20 cellular contexts compared by ENCODE assay signal in the genomic region with DNA sequence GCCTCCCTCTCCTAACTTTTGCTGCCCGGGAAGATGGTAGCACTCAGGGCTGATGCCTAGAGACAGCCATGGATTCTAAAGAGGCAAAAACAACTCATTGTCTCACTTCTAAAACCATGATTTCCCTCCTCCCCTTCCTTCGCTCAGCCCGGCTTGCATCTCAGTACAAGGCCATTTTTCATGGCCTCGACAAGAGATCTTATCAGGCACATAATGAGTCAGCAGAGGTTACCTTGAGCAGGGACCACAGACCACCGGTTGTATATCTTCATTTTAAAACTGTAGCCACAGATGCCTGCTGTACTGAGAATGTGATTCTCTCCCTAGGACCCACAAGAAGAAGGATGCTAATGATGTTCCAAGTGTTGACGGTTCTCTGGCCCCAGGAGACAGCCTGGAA.
"Had no signal": no experiment of that assay in that cellular context is flagged by ENCODE, and none has a peak within 500 bp of the region (broad histone marks: within the 10 kb centered on the region; RNA-seq: fewer than 3 reads in every experiment).

No MANE protein-coding gene starts in this region.

- H3K27me3 Mint-ChIP-seq: IgD-negative memory B cell had no signal

- H3K36me3 Mint-ChIP-seq: IgD-negative memory B cell had no signal

- H3K4me1 Mint-ChIP-seq: IgD-negative memory B cell had no signal

- H3K27ac ChIP-seq: HL-60 had no signal

- H3K4me3 Mint-ChIP-seq: IgD-negative memory B cell had no signal

- FAIRE-seq: HTR-8/SVneo, RCC 7860 had no signal

- DNase-seq: KBM-7, MM.1S, NCI-H1092 treated with DMSO at 0.1 percent for 48 hours, NCI-H1436, NCI-H187, NCI-H2029, NCI-H2081 treated with DMSO at 0.1 percent for 48 hours, NCI-H2171, NCI-H226, NCI-H446, NCI-H510A, NCI-H524 treated with DMSO at 0.1 percent for 48 hours, NCI-H774, RPMI8226, SHP77, SW 1271 had no signal
